Comparison of ENCODE assay signal across 19 cellular contexts in genomic region chr3:134516905-134517304, GRCh38. TPM values are rescaled to one million over a fixed set of nuclear protein-coding genes. Genes with fewer than 3 reads are reported as not detected.
DNase-seq lines count a peak whose midpoint lies in the region; ATAC-seq and TF ChIP-seq lines count a peak whose summit lies in the region.
"Had no signal": no experiment of that assay in that cellular context is flagged by ENCODE, and none has a peak within 500 bp of the region (broad histone marks: within the 10 kb centered on the region; RNA-seq: fewer than 3 reads in every experiment).

No MANE protein-coding gene starts in this region.

- H2AK5ac ChIP-seq in IMR-90 (ENCODE audit: low read depth, low read length), result peak overlapping the region; percentile 85; the same call in 1 of the 2 replicates

- peak overlapping the region; percentile 70 for H2BK20ac ChIP-seq in IMR-90 (ENCODE audit: low read depth, low read length)

- H3K9me3 ChIP-seq in AG04450 (ENCODE audit: control insufficient read depth, insufficient read depth, low read length) (no peaks in the 10 kb centered on the region), IMR-90 (ENCODE audit: control insufficient read depth, insufficient read depth, low read length) (no peaks in the 10 kb centered on the region)

- no peaks in the 10 kb centered on the region for H3K27me3 Mint-ChIP-seq in effector memory CD8-positive, alpha-beta T cell
- H3K27me3 Mint-ChIP-seq: stimulated activated naive CD8-positive, alpha-beta T cell treated with anti-CD3 and anti-CD28 coated beads, Interleukin-15, Interleukin-2, amounts not matched to agents 100 ng/mL and 50 ng/mL, for 24 hours; type B pancreatic cell had no signal

- CTCF ChIA-PET in AG04450 (lab: Charles Lee), result no interaction called here
- CTCF ChIA-PET in IMR-90 (lab: Yijun Ruan, JAX), result no interaction called here

- 0 out of 2 replicates have a peak, but pooled peaks cover 3% of the 10 kb centered on the region for H3K9me1 ChIP-seq in IMR-90 (ENCODE audit: insufficient read depth, low read length)

- H3K4me3 Mint-ChIP-seq in effector memory CD8-positive, alpha-beta T cell, result no peak overlapping the region
- H3K4me3 Mint-ChIP-seq: GM23338; natural killer cell; stimulated activated naive CD8-positive, alpha-beta T cell treated with anti-CD3 and anti-CD28 coated beads, Interleukin-15, Interleukin-2, amounts not matched to agents 100 ng/mL and 50 ng/mL, for 24 hours; type B pancreatic cell had no signal

- H3K4me1 Mint-ChIP-seq in effector memory CD8-positive, alpha-beta T cell (ENCODE audit: low read depth in 2 of 2), result peaks cover 4 to 10% of the 10 kb centered on the region in 2 donors
- H3K4me1 Mint-ChIP-seq: GM23338 had no signal

- H3K9me3 Mint-ChIP-seq in effector memory CD8-positive, alpha-beta T cell, result peaks cover 2 to 9% of the 10 kb centered on the region in 2 donors

- H3K4me3 ChIP-seq in AG04450 (ENCODE audit: low read depth, low read length) (no peak overlapping the region), IMR-90 (ENCODE audit: insufficient read depth, low read depth, low read length) (no peak overlapping the region)
- H3K4me3 ChIP-seq: GM23338 had no signal

- ATAC-seq in IMR-90 (ENCODE audit: low read depth) (peak; percentile 81), GM18858 (IDR thresholded peaks at IDR 0.05; ENCODE audit: unreplicated experiment) (no peak), GM21723 (IDR thresholded peaks at IDR 0.05; ENCODE audit: unreplicated experiment) (no peak)
- ATAC-seq in effector memory CD8-positive, alpha-beta T cell (replicated peaks), result no peak
- no peak for ATAC-seq in activated CD4-positive, CD25-positive, alpha-beta regulatory T cell treated with anti-CD3 and anti-CD28 coated beads, Interleukin-2, amount 50 U/mL, for 24 hours
- ATAC-seq: GM23338, natural killer cell had no signal

- TF ChIP-seq RAD21 in IMR-90 (IDR thresholded peaks at IDR 0.05; ENCODE audit: low read length), result no peak

- peaks cover 5% of the 10 kb centered on the region; the same call in 1 of the 2 replicates for H3K4me1 ChIP-seq in IMR-90 (ENCODE audit: control insufficient read depth, insufficient read depth, low read length)

- H4K5ac ChIP-seq in IMR-90 (ENCODE audit: low read depth, low read length), result peak overlapping the region; percentile 54

- H4K91ac ChIP-seq in IMR-90 (ENCODE audit: insufficient read depth, low read depth, low read length), result peak overlapping the region; percentile 9; the same call in 1 of the 2 replicates

- H3K4ac ChIP-seq in IMR-90 (ENCODE audit: low read depth, low read length), result peak overlapping the region; percentile 83

- POLR2A ChIA-PET in AG04450 (lab: Yijun Ruan, JAX), result no interaction called here
- POLR2A ChIA-PET in IMR-90 (lab: Charles Lee; ENCODE audit: unreplicated experiment), result no interaction called here

- no peaks in the 10 kb centered on the region for H4K20me1 ChIP-seq in IMR-90 (ENCODE audit: insufficient read depth, low read length)

- H3K18ac ChIP-seq in IMR-90 (ENCODE audit: low read depth, low read length), result peak overlapping the region; percentile 47

- TF ChIP-seq CTCF in AG04450 (IDR thresholded peaks at IDR 0.05; ENCODE audit: low read depth, low read length) (no peak), IMR-90 (conservative IDR thresholded peaks at IDR 0.05; ENCODE audit: low read depth, low read length) (no peak)

- no peak for TF ChIP-seq POLR2A in IMR-90 (IDR thresholded peaks at IDR 0.05; ENCODE audit: low read depth, low read length)

- dilution Hi-C loops in IMR-90 (cut with HindIII; ENCODE audit: low sequenced_read_pairs, unreplicated experiment), result no loop called here

- H3K27ac ChIP-seq in AG04450 (ENCODE audit: low read depth, low read length) (peak overlapping the region; percentile 55), IMR-90 (ENCODE audit: insufficient read depth, low read length) (peak overlapping the region; percentile 50; the same call in 1 of the 2 replicates)

- no peaks in the 10 kb centered on the region for H3K36me3 ChIP-seq in IMR-90 (ENCODE audit: control insufficient read depth, insufficient read depth, low read length)

- peak overlapping the region; percentile 29; the same call in 1 of the 3 replicates for H2BK15ac ChIP-seq in IMR-90 (ENCODE audit: low read depth, low read length)

- H3K56ac ChIP-seq in IMR-90 (ENCODE audit: extremely low read depth, insufficient read depth, low read length), result no peak overlapping the region

- H3K36me3 Mint-ChIP-seq in effector memory CD8-positive, alpha-beta T cell (ENCODE audit: insufficient read depth), result peaks cover 8% of the 10 kb centered on the region
- H3K36me3 Mint-ChIP-seq: natural killer cell had no signal

- H3K27me3 ChIP-seq in AG04450 (ENCODE audit: control insufficient read depth, insufficient read depth, low read length) (no peaks in the 10 kb centered on the region), IMR-90 (ENCODE audit: control insufficient read depth, insufficient read depth, low read length) (no peaks in the 10 kb centered on the region)

- no peak overlapping the region for H3K9ac ChIP-seq in IMR-90 (ENCODE audit: low read depth, low read length)

- no TSS peak for BruUV-seq in IMR-90 (replicated peaks; lab: Mats Ljungman, UMichigan)

- peak overlapping the region; percentile 66 for H2BK5ac ChIP-seq in IMR-90 (ENCODE audit: low read depth, low read length, poor library complexity, severe bottlenecking)

- in situ Hi-C loops in IMR-90 (cut with MboI; ENCODE audit: low sequenced_read_pairs), result no loop called here

- 30% methylated on average over 2 of the region's 3 CpGs; no CpG with 5 or more reads in 1 of the 2 experiments for WGBS in IMR-90 (ENCODE audit: extremely low coverage in 2 of 2, insufficient read length in 1 of 2), 2 experiments

- H2AFZ ChIP-seq in IMR-90 (replicated peaks; ENCODE audit: low read length, poor library complexity), result peak overlapping the region; percentile 88
- H2AFZ ChIP-seq: GM23338 had no signal

- peak overlapping the region; percentile 87 for H2AK9ac ChIP-seq in IMR-90 (replicated peaks; ENCODE audit: low read depth, low read length, poor library complexity)

- peak overlapping the region; percentile 50 for H3K4me2 ChIP-seq in IMR-90 (ENCODE audit: low read depth, low read length)
- H3K4me2 ChIP-seq: GM23338 had no signal

- H2BK120ac ChIP-seq in IMR-90 (ENCODE audit: low read depth, low read length), result peak overlapping the region; percentile 74

- peak overlapping the region in 1 of 2 experiments; percentile 87; a peak in 2 of 4 replicates for H4K8ac ChIP-seq in IMR-90 (ENCODE audit: low read depth in 2 of 2, low read length in 2 of 2)

- H3K14ac ChIP-seq in IMR-90 (replicated peaks; ENCODE audit: low read depth, low read length), result peak overlapping the region; percentile 87

- no peak for DNase-seq in AG04450 (ENCODE audit: low read depth, low spot score)
- no peak for DNase-seq in IMR-90
- no peak for DNase-seq in effector memory CD8-positive, alpha-beta T cell
- peak; percentile 50 for DNase-seq in myocyte (ENCODE audit: low read depth)
- no peak for DNase-seq in kidney glomerular epithelial cell (lab: John Stamatoyannopoulos, UW)
- DNase-seq: activated CD4-positive, CD25-positive, alpha-beta regulatory T cell treated with anti-CD3 and anti-CD28 coated beads, Interleukin-2, amount 50 U/mL, for 72 hours; activated gamma-delta T cell; amygdala; MM.1S; natural killer cell; NCI-H1694 treated with DMSO at 0.1 percent for 48 hours; NCI-H510A treated with DMSO at 0.1 percent for 48 hours; T-helper 9 cell had no signal

- intact Hi-C loops in IMR-90 (cut with micrococcal nuclease), result no loop called here

- H3K23ac ChIP-seq in IMR-90 (ENCODE audit: low read depth, low read length), result peak overlapping the region; percentile 90

- H3K79me1 ChIP-seq in IMR-90 (ENCODE audit: low read depth in 1 of 2, low read length in 2 of 2), result peaks cover 7 to 9% of the 10 kb centered on the region in 2 experiments

- H3K27ac Mint-ChIP-seq in effector memory CD8-positive, alpha-beta T cell, result peak overlapping the region; percentile 27 to 62
- H3K27ac Mint-ChIP-seq: GM23338; stimulated activated naive CD8-positive, alpha-beta T cell treated with anti-CD3 and anti-CD28 coated beads, Interleukin-15, Interleukin-2, amounts not matched to agents 100 ng/mL and 50 ng/mL, for 24 hours; type B pancreatic cell had no signal

TF ChIP-seq in IMR-90, 13 proteins besides CTCF, POLR2A, EP300 and RAD21:
- TF ChIP-seq RCOR1 (IDR thresholded peaks at IDR 0.05; ENCODE audit: insufficient replicate concordance, low read length) (no peak), USF2 (IDR thresholded peaks at IDR 0.05; ENCODE audit: low read depth, low read length) (no peak)

RNA-seq across cellular contexts. Expression of gene CEP63, which starts 31.0 kb away (rescaled TPM):
- polyA plus RNA-seq in AG04450 (2011; rRNA removed), result 11.0 and 16.3 TPM in 2 replicates
- polyA minus RNA-seq in AG04450 (2011; rRNA and poly(A)+ RNA removed), result 7.0 and 7.6 TPM in 2 replicates
- 6.5 and 16.1 TPM in 2 replicates for total RNA-seq in IMR-90 (2012; rRNA removed)
- polyA plus RNA-seq in IMR-90 (2012; rRNA removed), result 8.8 and 9.1 TPM in 2 replicates
- 2.5 and 4.2 TPM in 2 replicates for polyA plus RNA-seq in IMR-90 (2012; cell fraction: cytosol; rRNA removed)
- 3.7 and 5.7 TPM in 2 replicates for polyA plus RNA-seq in IMR-90 (2012; cell fraction: nucleus; rRNA removed; ENCODE audit: low replicate concordance)
- 17.6 and 22.5 TPM in 2 replicates for total RNA-seq in myocyte
- 21.7 TPM for polyA plus RNA-seq in myocyte (2012)

RNA-seq across cellular contexts. Expression of gene ANAPC13, which starts 31.1 kb away (rescaled TPM):
- polyA plus RNA-seq in AG04450 (2011; rRNA removed) (122 and 176 TPM in 2 replicates), IMR-90 (2012; rRNA removed) (56.5 and 62.9 TPM in 2 replicates)
- polyA minus RNA-seq in AG04450 (2011; rRNA and poly(A)+ RNA removed), result 29.4 and 37.9 TPM in 2 replicates
- total RNA-seq in IMR-90 (2012; rRNA removed) (43.4 and 82.8 TPM in 2 replicates), myocyte (177 and 210 TPM in 2 replicates)
- 9.9 and 21.7 TPM in 2 replicates for polyA plus RNA-seq in IMR-90 (2012; cell fraction: cytosol; rRNA removed)
- 2.4 and 19.8 TPM in 2 replicates for polyA plus RNA-seq in IMR-90 (2012; cell fraction: nucleus; rRNA removed; ENCODE audit: low replicate concordance)
- polyA plus RNA-seq in myocyte (2012), result 77.7 TPM
